Comparison of ENCODE assay signal across 2 cellular contexts in the genomic region with DNA sequence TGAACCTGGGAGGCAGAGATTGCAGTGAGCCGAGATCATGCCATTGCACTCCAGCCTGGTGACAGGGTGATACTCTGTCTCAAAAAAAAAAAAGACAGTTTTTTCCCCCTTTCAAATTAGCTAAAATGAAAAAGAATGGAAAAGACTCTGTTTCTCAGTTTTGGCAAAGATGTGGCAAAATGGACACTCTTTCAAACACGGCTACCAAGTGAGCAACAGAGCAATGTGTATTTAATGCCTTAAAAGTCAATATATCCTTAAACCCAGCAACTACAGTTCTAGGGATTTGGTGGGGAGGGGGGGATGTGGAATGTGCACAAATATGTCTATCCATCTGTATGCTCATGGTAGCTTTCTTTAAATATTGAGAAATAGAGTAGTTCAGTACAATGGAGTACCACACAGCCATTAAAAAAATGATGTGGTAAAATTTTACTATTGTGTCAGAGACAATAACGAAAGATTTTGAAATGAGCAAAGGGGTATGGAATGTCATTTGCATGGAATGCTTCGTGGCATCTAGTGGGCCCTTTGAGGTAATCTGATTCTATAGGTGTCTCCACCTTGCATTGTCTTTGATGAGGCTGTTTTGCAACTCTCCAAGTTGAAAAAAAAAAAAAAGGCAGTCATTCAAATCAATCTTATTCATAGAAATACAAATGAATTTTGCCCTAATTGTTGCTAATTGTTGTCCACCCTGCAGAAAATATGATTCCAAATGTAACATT.
TF ChIP-seq lines count a peak whose summit lies in the region.

No MANE protein-coding gene starts in this region.

TF ChIP-seq in H1, 55 proteins besides CTCF, POLR2A, EP300 and RAD21:
- TF ChIP-seq JUND (IDR thresholded peaks at IDR 0.05; ENCODE audit: low read length) (no peak), TAF7 (optimal IDR thresholded peaks at IDR 0.05; ENCODE audit: borderline replicate concordance, low read depth, low read length) (peak; percentile 100), TEAD4 (IDR thresholded peaks at IDR 0.05; ENCODE audit: low read depth, low read length) (peak; percentile 76), SP4 (IDR thresholded peaks at IDR 0.05; ENCODE audit: low read length) (no peak; the same call in 1 of the 2 replicates), CEBPB (IDR thresholded peaks at IDR 0.05; ENCODE audit: low read depth, low read length) (peak; percentile 71; the same call in 1 of the 2 replicates), POLR2AphosphoS5 (IDR thresholded peaks at IDR 0.05; ENCODE audit: low read depth, low read length) (peak; percentile 96), GTF2F1 (IDR thresholded peaks at IDR 0.05; ENCODE audit: borderline replicate concordance, low read depth, low read length) (peak; percentile 88), EZH2 (IDR thresholded peaks at IDR 0.05; ENCODE audit: low read depth, low read length, severe bottlenecking) (no peak), TBP (IDR thresholded peaks at IDR 0.05; ENCODE audit: low read depth, low read length) (peak; percentile 96)
- TF ChIP-seq, protein P1, sequence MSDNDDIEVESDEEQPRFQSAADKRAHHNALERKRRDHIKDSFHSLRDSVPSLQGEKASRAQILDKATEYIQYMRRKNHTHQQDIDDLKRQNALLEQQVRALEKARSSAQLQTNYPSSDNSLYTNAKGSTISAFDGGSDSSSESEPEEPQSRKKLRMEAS (IDR thresholded peaks at IDR 0.05) = no peak

TF ChIP-seq in HEK293T, 16 proteins besides CTCF, POLR2A, EP300 and RAD21:
- TF ChIP-seq FOXA1 (IDR thresholded peaks at IDR 0.05) = no peak
- TF ChIP-seq, protein P2, sequence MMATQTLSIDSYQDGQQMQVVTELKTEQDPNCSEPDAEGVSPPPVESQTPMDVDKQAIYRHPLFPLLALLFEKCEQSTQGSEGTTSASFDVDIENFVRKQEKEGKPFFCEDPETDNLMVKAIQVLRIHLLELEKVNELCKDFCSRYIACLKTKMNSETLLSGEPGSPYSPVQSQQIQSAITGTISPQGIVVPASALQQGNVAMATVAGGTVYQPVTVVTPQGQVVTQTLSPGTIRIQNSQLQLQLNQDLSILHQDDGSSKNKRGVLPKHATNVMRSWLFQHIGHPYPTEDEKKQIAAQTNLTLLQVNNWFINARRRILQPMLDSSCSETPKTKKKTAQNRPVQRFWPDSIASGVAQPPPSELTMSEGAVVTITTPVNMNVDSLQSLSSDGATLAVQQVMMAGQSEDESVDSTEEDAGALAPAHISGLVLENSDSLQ (IDR thresholded peaks at IDR 0.05) = no peak
- TF ChIP-seq ZNF384 (IDR thresholded peaks at IDR 0.05) = no peak
- no peak for TF ChIP-seq SUZ12 (IDR thresholded peaks at IDR 0.05)
- no peak for TF ChIP-seq HDGF (IDR thresholded peaks at IDR 0.05; ENCODE audit: borderline replicate concordance)
- TF ChIP-seq LEF1 (IDR thresholded peaks at IDR 0.05; ENCODE audit: borderline replicate concordance) = no peak
- TF ChIP-seq ARNT (IDR thresholded peaks at IDR 0.05) = no peak
- no peak for TF ChIP-seq BHLHE40 (IDR thresholded peaks at IDR 0.05; ENCODE audit: borderline replicate concordance)
- no peak for TF ChIP-seq TARDBP (IDR thresholded peaks at IDR 0.05)
- no peak for TF ChIP-seq FOXM1 (IDR thresholded peaks at IDR 0.05; ENCODE audit: borderline replicate concordance)
- no peak for TF ChIP-seq FOXK2 (IDR thresholded peaks at IDR 0.05)
- TF ChIP-seq L3MBTL2 (conservative IDR thresholded peaks at IDR 0.05) = no peak
- no peak for TF ChIP-seq NFRKB (IDR thresholded peaks at IDR 0.05)
- TF ChIP-seq CTBP1 (IDR thresholded peaks at IDR 0.05; ENCODE audit: borderline replicate concordance) = no peak
- TF ChIP-seq SP1 (IDR thresholded peaks at IDR 0.05) = no peak
- no peak for TF ChIP-seq ELF4 (IDR thresholded peaks at IDR 0.05)
